Comparison of ENCODE assay signal across 8 cellular contexts in genomic region chr5:108003178-108003577, GRCh38.
DNase-seq lines count a peak whose midpoint lies in the region; ATAC-seq, FAIRE-seq and TF ChIP-seq lines count a peak whose summit lies in the region.

No MANE protein-coding gene starts in this region.

- POLR2A ChIA-PET in K562 (lab: Yijun Ruan, JAX), result no interaction called here

- DNase-seq in GM12865 (ENCODE audit: low read depth) (peak; percentile 72), KBM-7 (peak; percentile 49), K562 (ENCODE audit: extremely low read depth in 1 of 4, low spot score in 3 of 4) (no peak), mucosa of descending colon (peak in 1 of 3 donors; percentile 16), NCI-H526 (lab: John Stamatoyannopoulos, UW) (no peak), tibial artery (no peak), ascending aorta (ENCODE audit: low spot score in 2 of 2) (no peak)

- TF ChIP-seq POLR2A in K562 (conservative IDR thresholded peaks at IDR 0.05), result no peak

- H3K27ac ChIP-seq in K562 (ENCODE audit: extremely low read depth, low read depth, low read length), result no peak overlapping the region
- H3K27ac ChIP-seq in tibial artery, result no peak overlapping the region
- H3K27ac ChIP-seq in ascending aorta, result no peak overlapping the region

- H3K4me3 ChIP-seq in GM12865 (ENCODE audit: low read depth, low read length) (no peak overlapping the region), K562 (no peak overlapping the region), mucosa of descending colon (no peak overlapping the region), tibial artery (no peak overlapping the region), ascending aorta (peak overlapping the region in 1 of 2 donors; percentile 1)

- H3K4me2 ChIP-seq in K562 (ENCODE audit: insufficient read depth, low read length), result no peak overlapping the region

- H3K79me2 ChIP-seq in K562 (ENCODE audit: control insufficient read depth, insufficient read depth, low read length), result no peaks in the 10 kb centered on the region

- in situ Hi-C loops in KBM-7 (cut with MboI; ENCODE audit: low pct_unique_long_range_greater_than_20kb, low sequenced_read_pairs), result no loop called here
- in situ Hi-C loops in K562 (cut with MboI), result no loop called here

- no peaks in the 10 kb centered on the region for H4K20me1 ChIP-seq in K562 (replicated peaks; ENCODE audit: control insufficient read depth, insufficient read depth, low read length)

- no peak for TF ChIP-seq EP300 in K562 (IDR thresholded peaks at IDR 0.05; ENCODE audit: low read length)

- TF ChIP-seq CTCF in GM12865 (IDR thresholded peaks at IDR 0.05; ENCODE audit: insufficient read depth, low read depth, low read length, missing control alignments) (no peak), K562 (IDR thresholded peaks at IDR 0.05 in 2 of 3, conservative IDR thresholded peaks at IDR 0.05 in 1 of 3; ENCODE audit: insufficient read depth in 2 of 3, low read depth in 1 of 3, low read length in 3 of 3) (no peak), mucosa of descending colon (IDR thresholded peaks at IDR 0.05) (no peak), tibial artery (IDR thresholded peaks at IDR 0.05) (no peak), ascending aorta (IDR thresholded peaks at IDR 0.05) (no peak)

- no peaks in the 10 kb centered on the region for H3K9me1 ChIP-seq in K562 (ENCODE audit: control insufficient read depth, insufficient read depth, low read length)

- H3K4me1 ChIP-seq in K562 (replicated peaks in 1 of 2; ENCODE audit: control insufficient read depth in 2 of 2, insufficient read depth in 2 of 2, low read length in 2 of 2) (no peaks in the 10 kb centered on the region), mucosa of descending colon (ENCODE audit: low read depth) (no peaks in the 10 kb centered on the region), tibial artery (peaks cover 0 to 20% (median 0%) of the 10 kb centered on the region in 4 donors), ascending aorta (no peaks in the 10 kb centered on the region)

- no peaks in the 10 kb centered on the region; the same call in 1 of the 2 replicates for H3K9me3 ChIP-seq in K562 (replicated peaks; ENCODE audit: control insufficient read depth, insufficient read depth, low read depth, low read length)
- H3K9me3 ChIP-seq in mucosa of descending colon, result no peaks in the 10 kb centered on the region
- H3K9me3 ChIP-seq in tibial artery, result no peaks in the 10 kb centered on the region
- no peaks in the 10 kb centered on the region for H3K9me3 ChIP-seq in ascending aorta

- H3K36me3 ChIP-seq in K562 (ENCODE audit: control insufficient read depth, insufficient read depth, low read length) (no peaks in the 10 kb centered on the region), mucosa of descending colon (ENCODE audit: low read depth) (no peaks in the 10 kb centered on the region), tibial artery (no peaks in the 10 kb centered on the region), ascending aorta (no peaks in the 10 kb centered on the region)

- no peak overlapping the region for H2AFZ ChIP-seq in K562 (ENCODE audit: low read depth, low read length)

- peak; percentile 100 for ATAC-seq in GM21447 (IDR thresholded peaks at IDR 0.05; ENCODE audit: unreplicated experiment)
- ATAC-seq in K562, result no peak
- peak; percentile 79 for ATAC-seq in mucosa of descending colon

- intact Hi-C loops in K562 (cut with micrococcal nuclease), result no loop called here
- intact Hi-C loops in mucosa of descending colon (cut with DNase I, micrococcal nuclease), result no loop called here
- intact Hi-C loops in tibial artery (cut with DNase I; ENCODE audit: low total_unique reads), result no loop called here
- intact Hi-C loops in ascending aorta (cut with DNase I), result no loop called here

- H3K27me3 ChIP-seq in K562 (ENCODE audit: control insufficient read depth in 2 of 2, insufficient read depth in 2 of 2, low read length in 2 of 2) (no peaks in the 10 kb centered on the region), tibial artery (no peaks in the 10 kb centered on the region), ascending aorta (no peaks in the 10 kb centered on the region)

- no peak for FAIRE-seq in K562 (lab: Jason Lieb, UNC)

- no TSS peak for BruUV-seq in K562 (replicated peaks; lab: Mats Ljungman, UMichigan)

- no peak for TF ChIP-seq RAD21 in K562 (CRISPR knock-in tag; conservative IDR thresholded peaks at IDR 0.05 in 1 of 2, IDR thresholded peaks at IDR 0.05 in 1 of 2)

- CTCF ChIA-PET in K562 (lab: Yijun Ruan, JAX; ENCODE audit: low intra/inter-chr PET ratio), result no interaction called here

- H3K9ac ChIP-seq in K562 (ENCODE audit: insufficient read depth in 1 of 2, low read depth in 2 of 2, low read length in 2 of 2), result no peak overlapping the region

- WGBS in K562 (ENCODE audit: insufficient coverage, low coverage, missing lambda C conversion rate), result 0% methylated on average over 1 of the region's 1 CpG

TF ChIP-seq in K562, 482 proteins besides CTCF, POLR2A, EP300 and RAD21:
- 0 out of 2 replicates have a peak, but pooled peaks have one; percentile 37 for TF ChIP-seq GABPA (tag; conservative IDR thresholded peaks at IDR 0.05; ENCODE audit: low read depth)
- no peak for TF ChIP-seq NR2F6 (CRISPR knock-in tag; IDR thresholded peaks at IDR 0.05)
- TF ChIP-seq MLX (CRISPR knock-in tag; conservative IDR thresholded peaks at IDR 0.05), result no peak
- TF ChIP-seq HNRNPL (IDR thresholded peaks at IDR 0.05; ENCODE audit: low read depth, low read length), result no peak
- TF ChIP-seq ZNF24 (IDR thresholded peaks at IDR 0.05), result no peak
- TF ChIP-seq CLOCK (CRISPR knock-in tag; IDR thresholded peaks at IDR 0.05; ENCODE audit: borderline replicate concordance), result no peak
- no peak for TF ChIP-seq UBTF (IDR thresholded peaks at IDR 0.05; ENCODE audit: borderline replicate concordance in 1 of 2, low read depth in 2 of 2, low read length in 2 of 2)
- no peak for TF ChIP-seq NR2C2 (CRISPR knock-in tag; IDR thresholded peaks at IDR 0.05)
- peak; percentile 74 for TF ChIP-seq NR2C2 (tag; IDR thresholded peaks at IDR 0.05)

Comparison
In these comparisons a context has a peak if more than half of its experiments do, and no peak if none do; other contexts are left out.
1. DNase-seq: peak in GM12865 (single experiment) and KBM-7 (single experiment); none in K562 (0 of 4), NCI-H526 (0 of 2), tibial artery (0 of 2) and ascending aorta (0 of 2).